Comparison of ENCODE assay signal across 29 cellular contexts in genomic region chr17:45731459-45731858, GRCh38. TPM values are rescaled to one million over a fixed set of nuclear protein-coding genes. Genes with fewer than 3 reads are reported as not detected.
"Had no signal": no experiment of that assay in that cellular context is flagged by ENCODE, and none has a peak within 500 bp of the region (broad histone marks: within the 10 kb centered on the region; RNA-seq: fewer than 3 reads in every experiment).

No MANE protein-coding gene starts in this region.

- H3K36me3 ChIP-seq: esophagus squamous epithelium, gastrocnemius medialis, heart left ventricle, left lung, lower lobe of right lung had no signal

- H3K4me1 Mint-ChIP-seq: immature natural killer cell, mesothelial cell of epicardium, naive B cell had no signal

- H3K79me2 ChIP-seq: hepatocyte had no signal

- H3K4me2 ChIP-seq: hepatocyte had no signal

- DNase-seq: dermis blood vessel endothelial cell; dorsolateral prefrontal cortex; effector CD4-positive, alpha-beta T cell; effector memory CD4-positive, alpha-beta T cell; erythroblast; esophagus squamous epithelium; foreskin fibroblast; foreskin melanocyte; gastrocnemius medialis; heart left ventricle; hypothalamus; immature natural killer cell; left cardiac atrium; left lung; left ventricle myocardium superior; lower lobe of right lung; mesenchymal stem cell; mucosa of descending colon; naive B cell had no signal

- H3K27ac Mint-ChIP-seq: immature natural killer cell, mesothelial cell of epicardium had no signal

- H3K36me3 Mint-ChIP-seq: immature natural killer cell, mesothelial cell of epicardium had no signal

- H2AFZ ChIP-seq: hepatocyte had no signal

- H3K4me1 ChIP-seq: esophagus squamous epithelium, heart left ventricle, left lung, lower lobe of right lung had no signal

- H3K4me3 ChIP-seq: coronary artery, dorsolateral prefrontal cortex, esophagus squamous epithelium, gastrocnemius medialis, heart left ventricle, hepatocyte, left lung, lower lobe of right lung, mucosa of descending colon had no signal

- ATAC-seq: esophagus mucosa, gastrocnemius medialis, heart left ventricle, left cardiac atrium, left lung, left ventricle myocardium superior, lower lobe of right lung, mucosa of descending colon had no signal

- H3K27ac ChIP-seq: coronary artery, dorsolateral prefrontal cortex, epithelial cell of prostate, esophagus squamous epithelium, gastrocnemius medialis, heart left ventricle, hepatocyte, left lung, lower lobe of right lung had no signal

- H3K27me3 ChIP-seq: gastrocnemius medialis had no signal

- H3K4me3 Mint-ChIP-seq: immature natural killer cell, mesothelial cell of epicardium had no signal

RNA-seq across cellular contexts. Expression of gene CRHR1, which starts 52.7 kb away (rescaled TPM):
- total RNA-seq: dermis blood vessel endothelial cell, esophagus squamous epithelium, gastrocnemius medialis, hepatocyte, kidney epithelial cell, left cardiac atrium, left lung, left ventricle myocardium superior, lower lobe of right lung, lung microvascular endothelial cell, mesenteric fat pad, mucosa of descending colon, myocyte had no signal
- polyA plus RNA-seq: heart left ventricle, hepatocyte, immature natural killer cell, keratinocyte had no signal
